Comparison of ENCODE assay signal across 12 cellular contexts in genomic region chr7:96388620-96389383, GRCh38.
DNase-seq lines count a peak whose midpoint lies in the region; ATAC-seq and TF ChIP-seq lines count a peak whose summit lies in the region.
"Had no signal": no experiment of that assay in that cellular context is flagged by ENCODE, and none has a peak within 500 bp of the region (broad histone marks: within the 10 kb centered on the region; RNA-seq: fewer than 3 reads in every experiment).

No MANE protein-coding gene starts in this region.

- H3K36me3 ChIP-seq in adrenal gland (replicated peaks in 1 of 2) (no peaks in the 10 kb centered on the region), psoas muscle (ENCODE audit: insufficient read depth in 1 of 2, low read depth in 1 of 2) (no peaks in the 10 kb centered on the region)

- H3K4me1 ChIP-seq in adrenal gland (replicated peaks in 1 of 2) (no peaks in the 10 kb centered on the region), psoas muscle (no peaks in the 10 kb centered on the region)

- no peak for TF ChIP-seq CTCF in adrenal gland (IDR thresholded peaks at IDR 0.05)
- no peak for TF ChIP-seq CTCF in psoas muscle (IDR thresholded peaks at IDR 0.05)

- peak; percentile 71 for DNase-seq in GM03348 (ENCODE audit: low spot score)
- DNase-seq in adrenal gland, result peak in 6 of 7 donors; percentile 34 to 61 (median 43)
- peak; percentile 66 for DNase-seq in glomerular visceral epithelial cell (ENCODE audit: extremely low spot score)
- no peak for DNase-seq in psoas muscle
- no peak for DNase-seq in GM19240 (ENCODE audit: insufficient read length, low spot score)
- no peak for DNase-seq in KG1 (lab: John Stamatoyannopoulos, UW)
- DNase-seq in NCI-H510A (lab: John Stamatoyannopoulos, UW), result no peak
- DNase-seq: activated naive CD8-positive, alpha-beta T cell treated with anti-CD3 and anti-CD28 coated beads for 36 hours; NCI-H446 treated with DMSO at 0.1 percent for 48 hours; stimulated activated CD4-positive, alpha-beta T cell treated with anti-CD3 and anti-CD28 coated beads, Interleukin-2, amount 100 ng/mL, for 24 hours had no signal

- H3K27ac ChIP-seq in adrenal gland, result peak overlapping the region in 2 of 5 donors; percentile 48 to 72
- peak overlapping the region; percentile 57 for H3K27ac ChIP-seq in psoas muscle

- H3K9me3 ChIP-seq in adrenal gland (replicated peaks in 1 of 3), result no peaks in the 10 kb centered on the region
- H3K9me3 ChIP-seq in psoas muscle, result no peaks in the 10 kb centered on the region

- intact Hi-C loops in adrenal gland (cut with DNase I) (no loop called here), psoas muscle (cut with DNase I) (no loop called here)

- 55 to 64% (median 58%) methylated on average over 8 of the region's 8 CpGs for WGBS in adrenal gland, 4 donors
- WGBS in psoas muscle, 3 donors, result 50 to 56% (median 51%) methylated on average over 8 of the region's 8 CpGs

- H3K4me3 ChIP-seq in adrenal gland, result no peak overlapping the region
- no peak overlapping the region for H3K4me3 ChIP-seq in psoas muscle

- H3K27me3 ChIP-seq in adrenal gland (no peaks in the 10 kb centered on the region), psoas muscle (ENCODE audit: insufficient read depth in 3 of 3, low read length in 2 of 3) (no peaks in the 10 kb centered on the region)

- no peak for TF ChIP-seq POLR2A in adrenal gland (IDR thresholded peaks at IDR 0.05)

- ATAC-seq in psoas muscle (peak in 2 of 4 donors; percentile 40 to 49), GM21529 (IDR thresholded peaks at IDR 0.05; ENCODE audit: unreplicated experiment) (no peak)
- ATAC-seq: WTC11 had no signal

Comparison
In these comparisons a context has a peak if more than half of its experiments do, and no peak if none do; other contexts are left out.
1. DNase-seq: peak in GM03348 (single experiment), adrenal gland (6 of 7) and glomerular visceral epithelial cell (single experiment); none in psoas muscle (0 of 2), GM19240 (single experiment), KG1 (single experiment) and NCI-H510A (single experiment).